ENCODE assay signal across 27 cellular contexts in the genomic region with DNA sequence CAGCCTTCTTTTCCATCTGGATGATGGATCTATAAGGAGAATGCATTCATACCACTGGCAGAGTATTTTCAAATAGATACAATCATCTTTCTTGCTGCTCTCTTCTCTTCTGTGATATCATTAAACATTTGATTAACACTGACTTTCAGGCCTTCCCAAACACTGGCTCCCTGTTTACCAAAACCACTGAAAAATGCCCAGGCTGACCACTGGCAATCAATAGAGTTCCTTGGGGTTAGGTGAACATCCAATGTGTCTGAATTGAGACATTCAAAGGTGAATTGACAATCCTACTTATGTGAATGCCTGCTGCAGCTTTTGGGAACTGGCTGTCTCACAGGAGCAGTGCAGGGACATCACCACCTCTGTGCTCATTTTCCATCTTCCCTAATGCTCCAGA.
"Had no signal": no experiment of that assay in that cellular context is flagged by ENCODE, and none has a peak within 500 bp of the region (broad histone marks: within the 10 kb centered on the region; RNA-seq: fewer than 3 reads in every experiment).

No MANE protein-coding gene starts in this region.

- H3K36me3 ChIP-seq: breast epithelium, SJSA1 had no signal

- H3K27ac ChIP-seq: breast epithelium, SJSA1, VCaP had no signal

- H3K4me3 ChIP-seq: breast epithelium, SJSA1 had no signal

- H3K4me1 ChIP-seq: breast epithelium, SJSA1 had no signal

- H3K4me3 Mint-ChIP-seq: activated CD4-positive, alpha-beta memory T cell treated with anti-CD3 and anti-CD28 coated beads for 36 hours; activated CD4-positive, alpha-beta T cell treated with anti-CD3 and anti-CD28 coated beads, Interleukin-2, amount 10 ng/mL, durations not matched to agents 7 days and 5 days; activated naive CD4-positive, alpha-beta T cell treated with anti-CD3 and anti-CD28 coated beads for 36 hours; activated naive CD8-positive, alpha-beta T cell; activated T-helper 17 cell treated with anti-CD3 and anti-CD28 coated beads, Interleukin-2, amount 50 U/mL, for 72 hours; T-helper 1 cell treated with Interleukin-12 subunit alpha and Interleukin-12 subunit beta and Interleukin-4 antibody, amounts not matched to agents 30 μg/mL and 1 μg/mL, for 36 hours had no signal

- H3K4me1 Mint-ChIP-seq: activated CD4-positive, alpha-beta T cell treated with anti-CD3 and anti-CD28 coated beads, Interleukin-2, amount 10 ng/mL, durations not matched to agents 7 days and 5 days; activated T-helper 17 cell treated with anti-CD3 and anti-CD28 coated beads, Interleukin-2, amount 50 U/mL, for 72 hours had no signal

- H3K27me3 ChIP-seq: SJSA1 had no signal

- DNase-seq: activated CD4-positive, alpha-beta memory T cell treated with anti-CD3 and anti-CD28 coated beads for 36 hours; activated CD4-positive, alpha-beta T cell treated with anti-CD3 and anti-CD28 coated beads, Interleukin-2, amount 10 ng/mL, durations not matched to agents 7 days and 5 days; activated CD4-positive, CD25-positive, alpha-beta regulatory T cell; activated CD8-positive, alpha-beta memory T cell treated with anti-CD3 and anti-CD28 coated beads for 24 hours; activated gamma-delta T cell; activated naive CD4-positive, alpha-beta T cell treated with anti-CD3 and anti-CD28 coated beads for 36 hours; activated T-cell treated with anti-CD3 and anti-CD28 coated beads for 4 hours; activated T-cell treated with anti-CD3 and anti-CD28 coated beads, Interleukin-2, amount 50 U/mL, for 48 hours; amygdala; KG1; NCI-H1048; NCI-H146; NCI-H1930; NCI-H2171; NCI-H2227 treated with DMSO at 0.1 percent for 48 hours; NCI-H446 treated with DMSO at 0.1 percent for 48 hours; NCI-H524 treated with DMSO at 0.1 percent for 48 hours; PC-3; SHP77; SW 1271; T-helper 9 cell had no signal

- H3K27ac Mint-ChIP-seq: activated CD4-positive, alpha-beta memory T cell treated with anti-CD3 and anti-CD28 coated beads for 36 hours; activated CD4-positive, alpha-beta T cell treated with anti-CD3 and anti-CD28 coated beads, Interleukin-2, amount 10 ng/mL, durations not matched to agents 7 days and 5 days; activated naive CD4-positive, alpha-beta T cell treated with anti-CD3 and anti-CD28 coated beads for 36 hours; activated naive CD8-positive, alpha-beta T cell; activated T-helper 17 cell treated with anti-CD3 and anti-CD28 coated beads, Interleukin-2, amount 50 U/mL, for 72 hours; T-helper 1 cell treated with Interleukin-12 subunit alpha and Interleukin-12 subunit beta and Interleukin-4 antibody, amounts not matched to agents 30 μg/mL and 1 μg/mL, for 36 hours had no signal

- H3K27me3 Mint-ChIP-seq: activated CD4-positive, alpha-beta memory T cell treated with anti-CD3 and anti-CD28 coated beads for 36 hours; activated CD4-positive, alpha-beta T cell treated with anti-CD3 and anti-CD28 coated beads, Interleukin-2, amount 10 ng/mL, durations not matched to agents 7 days and 5 days; activated naive CD8-positive, alpha-beta T cell; activated T-helper 17 cell treated with anti-CD3 and anti-CD28 coated beads, Interleukin-2, amount 50 U/mL, for 72 hours had no signal

- H3K9me3 ChIP-seq: SJSA1 had no signal
